8 cellular contexts compared by ENCODE assay signal in the genomic region with DNA sequence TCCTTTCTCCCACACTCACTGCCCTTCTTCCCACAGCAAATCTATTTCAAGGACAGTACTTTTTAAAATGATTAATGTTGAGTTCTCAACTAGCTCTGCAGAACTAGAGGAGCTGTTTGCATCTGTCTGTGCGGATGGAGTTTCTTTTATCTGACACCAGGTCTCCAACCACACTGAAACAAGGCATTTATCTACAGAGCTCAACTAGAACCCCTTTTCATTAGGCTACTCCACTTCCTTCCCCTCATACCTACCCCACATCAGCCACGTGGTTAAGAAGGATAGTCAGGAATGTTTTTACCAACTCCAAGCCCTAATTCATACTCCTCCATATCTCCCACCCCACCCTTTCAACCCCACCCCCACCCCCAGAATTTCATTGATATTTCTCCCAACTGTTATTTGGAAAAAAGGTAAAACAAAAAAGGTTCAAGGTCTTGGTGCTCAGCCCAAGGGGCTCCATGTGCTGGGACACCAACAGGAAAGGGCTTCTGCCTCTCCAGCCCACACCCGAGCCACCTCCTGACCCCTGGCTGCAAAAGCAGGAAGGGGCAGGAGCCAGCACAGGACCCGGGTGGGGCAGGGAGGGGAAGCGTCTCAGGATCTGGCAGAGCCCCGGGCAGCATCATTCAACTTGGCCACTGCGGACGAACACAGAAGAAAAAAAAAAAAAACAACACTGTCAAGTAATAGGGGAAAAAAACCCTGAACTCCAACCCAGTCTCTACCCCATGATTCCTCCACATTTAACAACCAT. TPM values are rescaled to one million over a fixed set of nuclear protein-coding genes. Genes with fewer than 3 reads are reported as not detected.
DNase-seq lines count a peak whose midpoint lies in the region; ATAC-seq lines count a peak whose summit lies in the region.

No MANE protein-coding gene starts in this region.

- H3K27me3 ChIP-seq in ectodermal cell (ENCODE audit: control insufficient read depth, insufficient read depth, low read length, poor library complexity, severe bottlenecking), result no peaks in the 10 kb centered on the region
- H3K27me3 ChIP-seq in mucosa of rectum (ENCODE audit: control insufficient read depth in 2 of 2, insufficient read depth in 2 of 2, low read length in 2 of 2), result no peaks in the 10 kb centered on the region
- no peaks in the 10 kb centered on the region for H3K27me3 ChIP-seq in HAP-1 (ENCODE audit: low read depth)

- peaks cover 67% of the 10 kb centered on the region for H3K4me1 Mint-ChIP-seq in activated naive CD4-positive, alpha-beta T cell treated with anti-CD3 and anti-CD28 coated beads, Interleukin-2, amount 50 U/mL, for 24 hours

- no peaks in the 10 kb centered on the region for H3K27me3 Mint-ChIP-seq in activated naive CD4-positive, alpha-beta T cell treated with anti-CD3 and anti-CD28 coated beads, Interleukin-2, amount 50 U/mL, for 24 hours

- H3K9me3 Mint-ChIP-seq in activated naive CD4-positive, alpha-beta T cell treated with anti-CD3 and anti-CD28 coated beads, Interleukin-2, amount 50 U/mL, for 24 hours, result no peaks in the 10 kb centered on the region

- peaks cover 56% of the 10 kb centered on the region for H3K36me3 ChIP-seq in ectodermal cell (ENCODE audit: control insufficient read depth, insufficient read depth, low read length)
- peaks cover 44 to 68% of the 10 kb centered on the region in 2 donors for H3K36me3 ChIP-seq in mucosa of rectum (ENCODE audit: control insufficient read depth in 2 of 2, insufficient read depth in 2 of 2, low read length in 2 of 2)
- peaks cover 77% of the 10 kb centered on the region for H3K36me3 ChIP-seq in HAP-1 (replicated peaks)

- no peak for ATAC-seq in HG03565 (IDR thresholded peaks at IDR 0.05; ENCODE audit: unreplicated experiment)

- no peaks in the 10 kb centered on the region for H3K4me1 ChIP-seq in ectodermal cell (ENCODE audit: control insufficient read depth, insufficient read depth, low read length)
- H3K4me1 ChIP-seq in mucosa of rectum (ENCODE audit: control insufficient read depth in 2 of 2, insufficient read depth in 2 of 2, low read length in 2 of 2), result peaks cover 14 to 22% of the 10 kb centered on the region in 2 donors
- H3K4me1 ChIP-seq in HAP-1, result no peaks in the 10 kb centered on the region

- 84 to 86% methylated on average over 8 of the region's 8 CpGs for WGBS in ectodermal cell, 2 experiments

- peak overlapping the region; percentile 2 to 41 for H3K9ac ChIP-seq in mucosa of rectum (ENCODE audit: low read depth in 1 of 2, low read length in 2 of 2)

- DNase-seq in activated naive CD4-positive, alpha-beta T cell treated with anti-CD3 and anti-CD28 coated beads, Interleukin-2, amount 50 U/mL, for 16 hours, result no peak
- DNase-seq in NCI-H187 (lab: John Stamatoyannopoulos, UW) (no peak), HAP-1 (ENCODE audit: low spot score in 2 of 2) (no peak), H4 (ENCODE audit: low spot score) (no peak)

- peak overlapping the region; percentile 84 for H3K27ac Mint-ChIP-seq in activated naive CD4-positive, alpha-beta T cell treated with anti-CD3 and anti-CD28 coated beads, Interleukin-2, amount 50 U/mL, for 24 hours

- H3K36me3 Mint-ChIP-seq in activated naive CD4-positive, alpha-beta T cell treated with anti-CD3 and anti-CD28 coated beads, Interleukin-2, amount 50 U/mL, for 24 hours, result peaks cover 25% of the 10 kb centered on the region

- H3K27ac ChIP-seq in ectodermal cell (ENCODE audit: insufficient read depth, low read depth, low read length, poor library complexity, severe bottlenecking) (peak overlapping the region; percentile 26), mucosa of rectum (ENCODE audit: low read depth in 2 of 2, low read length in 2 of 2) (peak overlapping the region; percentile 27 to 61)

- no peaks in the 10 kb centered on the region for H3K9me3 ChIP-seq in ectodermal cell (ENCODE audit: control insufficient read depth, low read length)
- no peaks in the 10 kb centered on the region for H3K9me3 ChIP-seq in mucosa of rectum (ENCODE audit: control insufficient read depth in 2 of 2, low read length in 2 of 2)
- no peaks in the 10 kb centered on the region for H3K9me3 ChIP-seq in HAP-1

- H3K4me3 Mint-ChIP-seq in activated naive CD4-positive, alpha-beta T cell treated with anti-CD3 and anti-CD28 coated beads, Interleukin-2, amount 50 U/mL, for 24 hours, result no peak overlapping the region

- in situ Hi-C loops in HAP-1 (cut with MboI; ENCODE audit: low sequenced_read_pairs), result no loop called here

- no peak overlapping the region for H3K4me3 ChIP-seq in ectodermal cell (ENCODE audit: insufficient read depth, low read depth, low read length)
- H3K4me3 ChIP-seq in mucosa of rectum (ENCODE audit: low read length in 2 of 2), result no peak overlapping the region
- H3K4me3 ChIP-seq in HAP-1, result no peak overlapping the region

RNA-seq across cellular contexts. Expression of gene ENSA, which starts 7.0 kb away (rescaled TPM):
- polyA plus RNA-seq in ectodermal cell (2013, experiment 1 of 4), result 165 TPM
- polyA plus RNA-seq in ectodermal cell (2013, experiment 2 of 4), result 142 TPM
- 126 TPM for polyA plus RNA-seq in ectodermal cell (2013, experiment 3 of 4)
- 121 TPM for polyA plus RNA-seq in ectodermal cell (2013, experiment 4 of 4)
- total RNA-seq in H4 (2014; rRNA removed; shearing (Covaris generic)), result 143 and 154 TPM in 2 replicates

RNA-seq across cellular contexts. Expression of gene MCL1, which starts 43.0 kb away (rescaled TPM):
- polyA plus RNA-seq in ectodermal cell (2013, experiment 1 of 4), result 165 TPM
- polyA plus RNA-seq in ectodermal cell (2013, experiment 2 of 4), result 171 TPM
- 114 TPM for polyA plus RNA-seq in ectodermal cell (2013, experiment 3 of 4)
- 126 TPM for polyA plus RNA-seq in ectodermal cell (2013, experiment 4 of 4)
- 95.2 and 98.6 TPM in 2 replicates for total RNA-seq in H4 (2014; rRNA removed; shearing (Covaris generic))
